Comparison of ENCODE assay signal across 18 cellular contexts in the genomic region with DNA sequence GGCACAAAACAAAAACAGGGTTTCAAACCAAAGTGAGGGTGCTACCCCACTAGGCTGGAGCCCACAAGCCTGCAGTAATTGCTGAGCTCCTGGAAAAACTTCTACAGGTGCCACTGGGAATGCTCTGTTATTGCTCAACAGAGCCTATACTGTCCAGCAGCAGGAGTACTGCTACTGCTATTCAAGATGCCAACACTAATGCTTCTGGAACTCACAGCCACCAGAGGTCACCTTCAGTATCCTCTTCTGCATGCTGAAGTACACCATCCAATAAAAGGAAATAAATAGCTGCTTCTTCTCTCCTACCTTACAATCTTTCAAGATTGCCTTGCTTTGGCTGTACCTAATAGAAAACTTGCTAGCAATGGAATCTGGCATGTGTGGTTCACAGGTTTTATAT.
DNase-seq lines count a peak whose midpoint lies in the region; ATAC-seq and TF ChIP-seq lines count a peak whose summit lies in the region.
"Had no signal": no experiment of that assay in that cellular context is flagged by ENCODE, and none has a peak within 500 bp of the region (broad histone marks: within the 10 kb centered on the region; RNA-seq: fewer than 3 reads in every experiment).

No MANE protein-coding gene starts in this region.

- no peaks in the 10 kb centered on the region for H3K9me3 ChIP-seq in prostate gland
- H3K9me3 ChIP-seq: left ventricle myocardium inferior, spleen had no signal

- no peaks in the 10 kb centered on the region for H3K27me3 ChIP-seq in prostate gland (replicated peaks; ENCODE audit: insufficient read depth)
- H3K27me3 ChIP-seq: spleen had no signal

- H3K36me3 ChIP-seq in prostate gland, result no peaks in the 10 kb centered on the region
- H3K36me3 ChIP-seq: left ventricle myocardium inferior, spleen had no signal

- TF ChIP-seq CTCF in fibroblast of pulmonary artery (IDR thresholded peaks at IDR 0.05; ENCODE audit: low read length, missing control alignments), result no peak
- TF ChIP-seq CTCF in prostate gland (IDR thresholded peaks at IDR 0.05), result no peak

- no peaks in the 10 kb centered on the region for H3K4me1 ChIP-seq in prostate gland (replicated peaks)
- H3K4me1 ChIP-seq: left ventricle myocardium inferior, spleen had no signal

- ATAC-seq in HG03342 (IDR thresholded peaks at IDR 0.05; ENCODE audit: unreplicated experiment), result no peak
- ATAC-seq: T-helper 17 cell had no signal

- H3K4me3 ChIP-seq in fibroblast of pulmonary artery (replicated peaks; ENCODE audit: low read depth, low read length), result no peak overlapping the region
- H3K4me3 ChIP-seq in prostate gland, result no peak overlapping the region
- H3K4me3 ChIP-seq: coronary artery, left ventricle myocardium inferior, spleen had no signal

- DNase-seq in SIG-M5 treated with dmso at 0.1 percent for 504 hours (lab: John Stamatoyannopoulos, UW; ENCODE audit: unreplicated experiment) (peak; percentile 5), SIG-M5 (lab: John Stamatoyannopoulos, UW) (no peak), SK-N-DZ (ENCODE audit: low spot score) (peak; percentile 52), fibroblast of pulmonary artery (ENCODE audit: low read depth) (peak; percentile 14), stromal cell of bone marrow (ENCODE audit: low read depth) (peak; percentile 4), prostate gland (ENCODE audit: low spot score) (no peak), NCI-H1694 treated with DMSO at 0.1 percent for 48 hours (lab: John Stamatoyannopoulos, UW) (no peak)
- DNase-seq: activated CD4-positive, alpha-beta memory T cell treated with anti-CD3 and anti-CD28 coated beads for 36 hours; activated naive CD4-positive, alpha-beta T cell treated with Interleukin-2 at 50 U/mL for 16 hours; DMS153; foreskin melanocyte; KBM-7; left ventricle myocardium inferior; NCI-H2081; spleen; T-helper 17 cell had no signal

- no peak overlapping the region for H3K27ac ChIP-seq in prostate gland
- H3K27ac ChIP-seq: coronary artery, left ventricle myocardium inferior, spleen had no signal

- TF ChIP-seq POLR2A in prostate gland (IDR thresholded peaks at IDR 0.05), result no peak

- intact Hi-C loops in prostate gland (cut with DNase I), result no loop called here

Comparison
In these comparisons a context has a peak if more than half of its experiments do, and no peak if none do; other contexts are left out.
1. DNase-seq: peak in SIG-M5 treated with dmso at 0.1 percent for 504 hours (single experiment), SK-N-DZ (single experiment), fibroblast of pulmonary artery (single experiment) and stromal cell of bone marrow (single experiment); none in SIG-M5 (single experiment), prostate gland (single experiment) and NCI-H1694 treated with DMSO at 0.1 percent for 48 hours (single experiment).